Comparison of ENCODE assay signal across 9 cellular contexts in the genomic region with DNA sequence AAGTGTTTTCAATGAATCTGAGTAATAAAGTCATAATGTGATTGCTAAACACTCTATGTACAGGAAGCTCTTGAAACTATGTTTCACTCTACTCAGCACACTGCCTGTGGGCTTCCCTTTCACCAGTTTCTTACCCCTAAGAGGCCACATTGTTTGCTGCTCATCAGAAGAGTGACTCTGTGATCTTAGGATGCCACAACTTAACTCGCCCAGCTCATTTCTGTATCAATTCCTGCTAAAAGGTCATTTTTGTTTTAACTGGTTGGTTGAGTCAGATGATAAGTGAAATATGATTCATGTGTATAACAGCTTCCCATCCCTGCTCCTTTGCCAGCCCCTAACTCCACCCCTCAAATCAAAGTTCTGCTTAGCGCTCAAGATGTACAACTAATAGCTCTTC. TPM values are rescaled to one million over a fixed set of nuclear protein-coding genes. Genes with fewer than 3 reads are reported as not detected.
A peak's percentile ranks its signal among the peaks of the same experiment; 100 is the strongest.
DNase-seq lines count a peak whose midpoint lies in the region; ATAC-seq and TF ChIP-seq lines count a peak whose summit lies in the region.
"Had no signal": no experiment of that assay in that cellular context is flagged by ENCODE, and none has a peak within 500 bp of the region (broad histone marks: within the 10 kb centered on the region; RNA-seq: fewer than 3 reads in every experiment).

No MANE protein-coding gene starts in this region.

- peaks cover 62% of the 10 kb centered on the region for H3K27me3 Mint-ChIP-seq in osteocyte (ENCODE audit: unreplicated experiment)

- H3K4me3 Mint-ChIP-seq in osteocyte (ENCODE audit: unreplicated experiment), result no peak overlapping the region

- no peak overlapping the region for H3K27ac Mint-ChIP-seq in osteocyte (ENCODE audit: unreplicated experiment)

- peak; percentile 99 for DNase-seq in foreskin melanocyte
- no peak for DNase-seq in GF-D8 (lab: John Stamatoyannopoulos, UW)
- no peak for DNase-seq in SW 1271 (lab: John Stamatoyannopoulos, UW)
- DNase-seq in SHP77 (lab: John Stamatoyannopoulos, UW), result no peak
- DNase-seq in osteocyte (ENCODE audit: extremely low spot score, unreplicated experiment), result no peak
- DNase-seq: right cardiac atrium had no signal

- H3K4me1 Mint-ChIP-seq in osteocyte (ENCODE audit: unreplicated experiment), result no peaks in the 10 kb centered on the region

- TF ChIP-seq CTCF in osteocyte (IDR thresholded peaks at IDR 0.05), result no peak

- no peaks in the 10 kb centered on the region for H3K36me3 Mint-ChIP-seq in osteocyte (ENCODE audit: unreplicated experiment)

- no peaks in the 10 kb centered on the region for H3K9me3 Mint-ChIP-seq in osteocyte (ENCODE audit: unreplicated experiment)

- ATAC-seq in GM18870 (IDR thresholded peaks at IDR 0.05; ENCODE audit: unreplicated experiment), result peak; percentile 96
- peak; percentile 93 for ATAC-seq in GM21737 (IDR thresholded peaks at IDR 0.05; ENCODE audit: unreplicated experiment)
- peak; percentile 98 for ATAC-seq in HG03565 (IDR thresholded peaks at IDR 0.05; ENCODE audit: unreplicated experiment)
- ATAC-seq: right cardiac atrium had no signal

RNA-seq across cellular contexts. Expression of gene NDUFAF4, which starts 9.8 kb away (rescaled TPM):
- 20.5 and 21.6 TPM in 2 replicates for total RNA-seq in osteocyte

RNA-seq across cellular contexts. Expression of gene KLHL32, which starts 17.0 kb away (rescaled TPM):
- total RNA-seq in osteocyte, result not detected in 2 replicates
